11 cellular contexts compared by ENCODE assay signal in genomic region chr19:16339361-16339725, GRCh38. TPM values are rescaled to one million over a fixed set of nuclear protein-coding genes. Genes with fewer than 3 reads are reported as not detected.
DNase-seq lines count a peak whose midpoint lies in the region; ATAC-seq, FAIRE-seq and TF ChIP-seq lines count a peak whose summit lies in the region.
"Had no signal": no experiment of that assay in that cellular context is flagged by ENCODE, and none has a peak within 500 bp of the region (broad histone marks: within the 10 kb centered on the region; RNA-seq: fewer than 3 reads in every experiment).

No MANE protein-coding gene starts in this region.

- H3K9me3 ChIP-seq in PC-3 (ENCODE audit: low read length), result no peaks in the 10 kb centered on the region
- no peaks in the 10 kb centered on the region for H3K9me3 ChIP-seq in esophagus squamous epithelium
- H3K9me3 ChIP-seq in smooth muscle cell (replicated peaks; ENCODE audit: low read depth), result no peaks in the 10 kb centered on the region
- H3K9me3 ChIP-seq: right lobe of liver had no signal

- no TSS peak for BruUV-seq in PC-3 (replicated peaks; lab: Mats Ljungman, UMichigan)

- FAIRE-seq in urothelium cell line (lab: Jason Lieb, UNC), result no peak

- no peak for DNase-seq in activated naive CD4-positive, alpha-beta T cell treated with anti-CD3 and anti-CD28 coated beads for 36 hours
- DNase-seq in activated naive CD4-positive, alpha-beta T cell treated with anti-CD3 and anti-CD28 coated beads, Interleukin-2, amount 50 U/mL, for 16 hours, result no peak
- no peak for DNase-seq in PC-3
- no peak for DNase-seq in esophagus squamous epithelium (lab: John Stamatoyannopoulos, UW)
- no peak for DNase-seq in smooth muscle cell (lab: John Stamatoyannopoulos, UW; ENCODE audit: unreplicated experiment)
- DNase-seq in NCI-H510A treated with DMSO at 0.1 percent for 48 hours (lab: John Stamatoyannopoulos, UW), result no peak
- DNase-seq in urothelium cell line (ENCODE audit: low spot score), result no peak
- DNase-seq: central memory CD4-positive, alpha-beta T cell; NCI-H524; right lobe of liver had no signal

- peak overlapping the region; percentile 76 for H2AFZ ChIP-seq in PC-3 (ENCODE audit: low read length)
- no peak overlapping the region for H2AFZ ChIP-seq in smooth muscle cell (ENCODE audit: low read depth)

- H3K4me1 ChIP-seq in PC-3 (ENCODE audit: insufficient read depth, low read length) (peaks cover 22% of the 10 kb centered on the region), esophagus squamous epithelium (peaks cover 17 to 40% (median 26%) of the 10 kb centered on the region in 3 donors), smooth muscle cell (ENCODE audit: low read depth) (no peaks in the 10 kb centered on the region)

- H3K36me3 ChIP-seq in PC-3 (ENCODE audit: low read depth, low read length), result no peaks in the 10 kb centered on the region
- no peaks in the 10 kb centered on the region for H3K36me3 ChIP-seq in esophagus squamous epithelium
- H3K36me3 ChIP-seq in smooth muscle cell (ENCODE audit: low read depth), result no peaks in the 10 kb centered on the region
- H3K36me3 ChIP-seq: right lobe of liver had no signal

- H3K27me3 Mint-ChIP-seq in activated naive CD4-positive, alpha-beta T cell treated with anti-CD3 and anti-CD28 coated beads for 36 hours (ENCODE audit: low read depth), result peaks cover 3% of the 10 kb centered on the region

- H3K9me3 Mint-ChIP-seq in activated naive CD4-positive, alpha-beta T cell treated with anti-CD3 and anti-CD28 coated beads for 36 hours, result no peaks in the 10 kb centered on the region

- H4K20me1 ChIP-seq in PC-3 (ENCODE audit: low read length) (no peaks in the 10 kb centered on the region), smooth muscle cell (ENCODE audit: low read depth) (no peaks in the 10 kb centered on the region)

- H3K27me3 ChIP-seq in PC-3 (ENCODE audit: low read length) (no peaks in the 10 kb centered on the region), esophagus squamous epithelium (no peaks in the 10 kb centered on the region), smooth muscle cell (ENCODE audit: low read depth) (no peaks in the 10 kb centered on the region)
- H3K27me3 ChIP-seq: right lobe of liver had no signal

- no peak for TF ChIP-seq POLR2A in esophagus squamous epithelium (IDR thresholded peaks at IDR 0.05)

- H3K79me2 ChIP-seq in PC-3 (ENCODE audit: low read length) (no peaks in the 10 kb centered on the region), smooth muscle cell (ENCODE audit: low read depth) (no peaks in the 10 kb centered on the region)

- H3K9ac ChIP-seq in PC-3 (ENCODE audit: low read length), result no peak overlapping the region
- no peak overlapping the region for H3K9ac ChIP-seq in smooth muscle cell (ENCODE audit: low read depth)

- CTCF ChIA-PET in activated naive CD4-positive, alpha-beta T cell treated with anti-CD3 and anti-CD28 coated beads for 36 hours (lab: Charles Lee), result interaction anchor here (0.8 to 3.0 kb wide), 5 partner anchors 11 to 93 kb away, joined by 3 to 16 read pairs (median 4); no protein-coding TSS in a partner anchor
- CTCF ChIA-PET in PC-3 (lab: Charles Lee), result interaction anchor here (0.6 to 1.1 kb wide), 4 partner anchors 9 to 47 kb away, joined by 3 to 6 read pairs (median 4); no protein-coding TSS in a partner anchor

- H3K9me2 ChIP-seq in PC-3 (replicated peaks; ENCODE audit: low read length), result no peaks in the 10 kb centered on the region

- H3K4me2 ChIP-seq in PC-3 (ENCODE audit: low read length), result peak overlapping the region; percentile 66; the same call in 1 of the 2 replicates
- no peak overlapping the region for H3K4me2 ChIP-seq in smooth muscle cell

- POLR2A ChIA-PET in PC-3 (lab: Charles Lee; ENCODE audit: unreplicated experiment), result interaction anchor here (0.7 kb wide), 1 partner anchor 48 kb away, joined by 3 read pairs; no protein-coding TSS in a partner anchor

- H3K4me3 ChIP-seq in PC-3 (ENCODE audit: low read length), result no peak overlapping the region
- no peak overlapping the region for H3K4me3 ChIP-seq in esophagus squamous epithelium
- H3K4me3 ChIP-seq in smooth muscle cell, result no peak overlapping the region
- H3K4me3 ChIP-seq: right lobe of liver had no signal

- TF ChIP-seq CTCF in PC-3 (conservative IDR thresholded peaks at IDR 0.05; ENCODE audit: low read depth, low read length) (no peak), esophagus squamous epithelium (IDR thresholded peaks at IDR 0.05) (no peak), smooth muscle cell (IDR thresholded peaks at IDR 0.05; ENCODE audit: borderline replicate concordance, insufficient read depth, poor library complexity, severe bottlenecking) (no peak)

- intact Hi-C loops in activated naive CD4-positive, alpha-beta T cell treated with anti-CD3 and anti-CD28 coated beads for 36 hours (cut with micrococcal nuclease), result loop anchor here (1.0 to 10.0 kb wide), 3 partner anchors 9 to 505 kb away; no protein-coding TSS in a partner anchor
- intact Hi-C loops in PC-3 (cut with micrococcal nuclease), result no loop called here
- intact Hi-C loops in esophagus squamous epithelium (cut with DNase I), result no loop called here

- H3K27ac ChIP-seq in PC-3 (ENCODE audit: low read length) (peak overlapping the region; percentile 77), esophagus squamous epithelium (peak overlapping the region in 3 of 4 donors; percentile 42 to 57 (median 50)), smooth muscle cell (ENCODE audit: low read depth) (peak overlapping the region; percentile 8)
- H3K27ac ChIP-seq: right lobe of liver had no signal

- H3K36me3 Mint-ChIP-seq in activated naive CD4-positive, alpha-beta T cell treated with anti-CD3 and anti-CD28 coated beads for 36 hours (ENCODE audit: low read depth), result no peaks in the 10 kb centered on the region

- peaks cover 58% of the 10 kb centered on the region for H3K4me1 Mint-ChIP-seq in activated naive CD4-positive, alpha-beta T cell treated with anti-CD3 and anti-CD28 coated beads for 36 hours (ENCODE audit: low read depth)

- peak overlapping the region; percentile 30 for H3K27ac Mint-ChIP-seq in activated naive CD4-positive, alpha-beta T cell treated with anti-CD3 and anti-CD28 coated beads for 36 hours

- no peak overlapping the region for H3K4me3 Mint-ChIP-seq in activated naive CD4-positive, alpha-beta T cell treated with anti-CD3 and anti-CD28 coated beads for 36 hours

- WGBS in esophagus squamous epithelium, 2 donors, result 60 to 75% methylated on average over 3 to 4 of the region's 6 CpGs
- 76% methylated on average over 6 of the region's 6 CpGs for WGBS in smooth muscle cell (ENCODE audit: low lambda C conversion rate)

- H3F3A ChIP-seq in PC-3 (ENCODE audit: low read length, unreplicated experiment) (no peaks in the 10 kb centered on the region), smooth muscle cell (ENCODE audit: low read depth) (peaks cover 4% of the 10 kb centered on the region)

- no peak for ATAC-seq in PC-3
- ATAC-seq in GM19467 (IDR thresholded peaks at IDR 0.05; ENCODE audit: unreplicated experiment), result no peak

RNA-seq across cellular contexts. Expression of gene KLF2, which starts 14.7 kb away (rescaled TPM):
- total RNA-seq in activated naive CD4-positive, alpha-beta T cell treated with anti-CD3 and anti-CD28 coated beads for 36 hours, result under 1 TPM; 0.22 to 0.69 TPM
- total RNA-seq in PC-3 (2014; rRNA removed) (4.8 and 6.6 TPM in 2 replicates), esophagus squamous epithelium (10 to 100 TPM in 1 of 4 donors, 1 to 10 TPM in 3; 4.2 to 11.4 (median 8.0) TPM), smooth muscle cell (2.7 and 8.7 TPM in 2 replicates)
- polyA plus RNA-seq in smooth muscle cell, result 11.2 and 18.0 TPM in 2 replicates

Comparison
In these comparisons a context has a peak if more than half of its experiments do, and no peak if none do; other contexts are left out.
1. H3K27ac ChIP-seq: peak in every context shown above with its lines; median percentile 77 in PC-3; 50 in esophagus squamous epithelium; 8 in smooth muscle cell.